Comparison of ENCODE assay signal across 13 cellular contexts in genomic region chr10:102813734-102814455, GRCh38. TPM values are rescaled to one million over a fixed set of nuclear protein-coding genes. Genes with fewer than 3 reads are reported as not detected.
A peak's percentile ranks its signal among the peaks of the same experiment; 100 is the strongest.
DNase-seq lines count a peak whose midpoint lies in the region; ATAC-seq and TF ChIP-seq lines count a peak whose summit lies in the region.
"Had no signal": no experiment of that assay in that cellular context is flagged by ENCODE, and none has a peak within 500 bp of the region (broad histone marks: within the 10 kb centered on the region; RNA-seq: fewer than 3 reads in every experiment).

No MANE protein-coding gene starts in this region.

- no peaks in the 10 kb centered on the region for H3K27me3 ChIP-seq in breast epithelium
- H3K27me3 ChIP-seq in mammary epithelial cell (ENCODE audit: insufficient read depth, low read length) = no peaks in the 10 kb centered on the region
- no peaks in the 10 kb centered on the region for H3K27me3 ChIP-seq in fibroblast of lung (ENCODE audit: control insufficient read depth, insufficient read depth, low read length)
- H3K27me3 ChIP-seq in uterus = no peaks in the 10 kb centered on the region

- TF ChIP-seq CTCF in breast epithelium (IDR thresholded peaks at IDR 0.05) (no peak), mammary epithelial cell (conservative IDR thresholded peaks at IDR 0.05 in 1 of 2, IDR thresholded peaks at IDR 0.05 in 1 of 2; ENCODE audit: extremely low read depth in 1 of 2, insufficient read depth in 1 of 2, low read depth in 1 of 2, low read length in 2 of 2) (no peak), fibroblast of lung (conservative IDR thresholded peaks at IDR 0.05 in 1 of 2, IDR thresholded peaks at IDR 0.05 in 1 of 2; ENCODE audit: low read depth in 1 of 2, low read length in 2 of 2) (no peak), uterus (IDR thresholded peaks at IDR 0.05) (no peak)

- H3K27ac ChIP-seq in breast epithelium (peak overlapping the region; percentile 78 to 94), mammary epithelial cell (ENCODE audit: insufficient read depth, low read depth, low read length) (no peak overlapping the region), fibroblast of lung (ENCODE audit: insufficient read depth, low read length) (peak overlapping the region; percentile 94), uterus (peak overlapping the region; percentile 72 to 93)

- peaks cover 26 to 43% of the 10 kb centered on the region in 2 donors for H3K4me1 Mint-ChIP-seq in natural killer cell treated with Interleukin-12 subunit alpha and Interleukin-12 subunit beta and Interleukin-15 and Interleukin-18, amount 100 ng/mL, for 72 hours (ENCODE audit: low read depth in 2 of 2)

- CTCF ChIA-PET in mammary epithelial cell (lab: Charles Lee; ENCODE audit: low non-redundant PET) = no interaction called here

- H3K27me3 Mint-ChIP-seq in natural killer cell treated with Interleukin-12 subunit alpha and Interleukin-12 subunit beta and Interleukin-15 and Interleukin-18, amount 100 ng/mL, for 72 hours = no peaks in the 10 kb centered on the region

- peak; percentile 37 to 78 for DNase-seq in breast epithelium (ENCODE audit: low spot score in 2 of 2)
- no peak for DNase-seq in mammary epithelial cell
- DNase-seq in fibroblast of lung (ENCODE audit: low read depth in 2 of 2) = peak; percentile 40 to 57
- no peak for DNase-seq in natural killer cell treated with Interleukin-12 subunit alpha and Interleukin-12 subunit beta and Interleukin-15 and Interleukin-18, amount 100 ng/mL, for 72 hours (ENCODE audit: low spot score)
- DNase-seq in uterus = no peak
- DNase-seq in NCI-H1930 (lab: John Stamatoyannopoulos, UW) = no peak
- DNase-seq in mesenteric fat pad (ENCODE audit: low spot score) = no peak
- no peak for DNase-seq in SHP77 (lab: John Stamatoyannopoulos, UW)
- DNase-seq: activated T-cell treated with anti-CD3 and anti-CD28 coated beads, Interleukin-2, amount 50 U/mL, for 1 hour; NCI-H2081 treated with DMSO at 0.1 percent for 48 hours had no signal

- H3K9me3 Mint-ChIP-seq in natural killer cell treated with Interleukin-12 subunit alpha and Interleukin-12 subunit beta and Interleukin-15 and Interleukin-18, amount 100 ng/mL, for 72 hours = no peaks in the 10 kb centered on the region
- H3K9me3 Mint-ChIP-seq: neural crest cell had no signal

- no peaks in the 10 kb centered on the region for H3K79me2 ChIP-seq in mammary epithelial cell (ENCODE audit: insufficient read depth, low read length)
- no peaks in the 10 kb centered on the region for H3K79me2 ChIP-seq in fibroblast of lung (ENCODE audit: control insufficient read depth, insufficient read depth, low read length)

- no peak overlapping the region for H3K9ac ChIP-seq in mammary epithelial cell (ENCODE audit: insufficient read depth, low read length)
- H3K9ac ChIP-seq in fibroblast of lung (ENCODE audit: insufficient read depth, low read length) = no peak overlapping the region

- peak; percentile 47 to 64 for ATAC-seq in natural killer cell treated with Interleukin-12 subunit alpha and Interleukin-12 subunit beta and Interleukin-15 and Interleukin-18, amount 100 ng/mL, for 72 hours
- ATAC-seq: SK-N-SH treated with all-trans-retinoic acid at 6 μM for 48 hours had no signal

- H3K4me3 Mint-ChIP-seq in natural killer cell treated with Interleukin-12 subunit alpha and Interleukin-12 subunit beta and Interleukin-15 and Interleukin-18, amount 100 ng/mL, for 72 hours = peak overlapping the region; percentile 27
- H3K4me3 Mint-ChIP-seq: neural crest cell had no signal

- peak overlapping the region; percentile 37 to 56 for H3K27ac Mint-ChIP-seq in natural killer cell treated with Interleukin-12 subunit alpha and Interleukin-12 subunit beta and Interleukin-15 and Interleukin-18, amount 100 ng/mL, for 72 hours

- BruUV-seq in mammary epithelial cell (replicated peaks; lab: Mats Ljungman, UMichigan) = no TSS peak

- dilution Hi-C loops in mammary epithelial cell (cut with HindIII; ENCODE audit: low sequenced_read_pairs) = no loop called here

- H4K20me1 ChIP-seq in mammary epithelial cell (ENCODE audit: insufficient read depth, low read length) (no peaks in the 10 kb centered on the region), fibroblast of lung (ENCODE audit: control insufficient read depth, extremely low read depth, insufficient read depth, low read length) (no peaks in the 10 kb centered on the region)

- H3K9me3 ChIP-seq in breast epithelium (no peaks in the 10 kb centered on the region), mammary epithelial cell (replicated peaks; ENCODE audit: insufficient read depth, low read length) (no peaks in the 10 kb centered on the region), fibroblast of lung (ENCODE audit: control insufficient read depth, insufficient read depth, low read depth, low read length) (no peaks in the 10 kb centered on the region), uterus (no peaks in the 10 kb centered on the region)

- 80% methylated on average over 12 of the region's 16 CpGs for WGBS in mammary epithelial cell (ENCODE audit: low coverage, missing lambda C conversion rate)

- H3K4me1 ChIP-seq in breast epithelium = peaks cover 0 to 8% of the 10 kb centered on the region in 2 donors
- no peaks in the 10 kb centered on the region for H3K4me1 ChIP-seq in mammary epithelial cell (ENCODE audit: insufficient read depth, low read length)
- peaks cover 22% of the 10 kb centered on the region for H3K4me1 ChIP-seq in fibroblast of lung (ENCODE audit: control insufficient read depth, extremely low read depth, insufficient read depth, low read length)
- peaks cover 0 to 12% of the 10 kb centered on the region in 2 donors for H3K4me1 ChIP-seq in uterus

- in situ Hi-C loops in mammary epithelial cell (cut with MboI; ENCODE audit: low sequenced_read_pairs in 2 of 2) = no loop called here

- H2AFZ ChIP-seq in mammary epithelial cell (ENCODE audit: low read depth, low read length) (no peak overlapping the region), fibroblast of lung (ENCODE audit: low read length) (no peak overlapping the region)

- H3K4me2 ChIP-seq in mammary epithelial cell (ENCODE audit: insufficient read depth, low read depth, low read length) (no peak overlapping the region), fibroblast of lung (ENCODE audit: extremely low read depth, insufficient read depth, low read length) (no peak overlapping the region)

- intact Hi-C loops in breast epithelium (cut with DNase I; ENCODE audit: low total_unique reads) (no loop called here), mammary epithelial cell (cut with micrococcal nuclease) (no loop called here), uterus (cut with DNase I; ENCODE audit: low total_unique reads) (no loop called here)

- H3K4me3 ChIP-seq in breast epithelium = no peak overlapping the region
- no peak overlapping the region for H3K4me3 ChIP-seq in mammary epithelial cell (replicated peaks in 1 of 3; ENCODE audit: insufficient read depth in 1 of 3, low read depth in 2 of 3, low read length in 3 of 3)
- no peak overlapping the region for H3K4me3 ChIP-seq in fibroblast of lung (replicated peaks in 1 of 4; ENCODE audit: control extremely low read depth in 1 of 4, insufficient read depth in 1 of 4, low read depth in 3 of 4, low read length in 4 of 4)
- H3K4me3 ChIP-seq in uterus = no peak overlapping the region

- no peaks in the 10 kb centered on the region for H3K36me3 Mint-ChIP-seq in natural killer cell treated with Interleukin-12 subunit alpha and Interleukin-12 subunit beta and Interleukin-15 and Interleukin-18, amount 100 ng/mL, for 72 hours

- H3K36me3 ChIP-seq in breast epithelium (no peaks in the 10 kb centered on the region), mammary epithelial cell (ENCODE audit: insufficient read depth, low read length) (peaks cover 11% of the 10 kb centered on the region), fibroblast of lung (ENCODE audit: control insufficient read depth, insufficient read depth, low read length) (peaks cover 15% of the 10 kb centered on the region), uterus (no peaks in the 10 kb centered on the region)

- TF ChIP-seq POLR2A in breast epithelium (IDR thresholded peaks at IDR 0.05) = no peak
- TF ChIP-seq POLR2A in uterus (IDR thresholded peaks at IDR 0.05) = no peak

RNA-seq across cellular contexts. Expression of gene CYP17A1, which starts 23.3 kb away (rescaled TPM):
- total RNA-seq in breast epithelium = not detected
- total RNA-seq in mammary epithelial cell = not detected
- polyA plus RNA-seq in mammary epithelial cell = not detected
- polyA minus RNA-seq in mammary epithelial cell = not detected
- not detected in 2 replicates for total RNA-seq in fibroblast of lung
- polyA plus RNA-seq in fibroblast of lung = not detected in 2 replicates
- polyA plus RNA-seq in fibroblast of lung (2012) = not detected in 2 replicates
- not detected in 2 replicates for polyA minus RNA-seq in fibroblast of lung (ENCODE audit: low replicate concordance)
- not detected for total RNA-seq in natural killer cell treated with Interleukin-12 subunit alpha and Interleukin-12 subunit beta and Interleukin-15 and Interleukin-18, amount 100 ng/mL, for 72 hours
- 1 to 10 TPM in 2 of 4 donors, under 1 TPM in 1, not detected in 1; 0.83 to 3.6 (median 1.6) TPM for total RNA-seq in uterus
- not detected for total RNA-seq in mesenteric fat pad
- total RNA-seq: neural crest cell had no signal
- polyA plus RNA-seq: BJ had no signal

RNA-seq across cellular contexts. Expression of gene BORCS7, which starts 40.2 kb away (rescaled TPM):
- total RNA-seq in breast epithelium (10 to 100 TPM; 44.8 to 73.5 (median 61.0) TPM), mammary epithelial cell (10 to 100 TPM; 10.8 to 18.3 TPM), fibroblast of lung (15.5 and 17.2 TPM in 2 replicates), uterus (10 to 100 TPM; 17.6 to 80.2 (median 44.7) TPM), mesenteric fat pad (25.7 TPM)
- polyA plus RNA-seq in mammary epithelial cell (17.2 TPM), fibroblast of lung (26.9 and 48.8 TPM in 2 replicates)
- polyA minus RNA-seq in mammary epithelial cell (3.2 TPM), fibroblast of lung (ENCODE audit: low replicate concordance) (0.89 TPM in 1 of 2 replicates, not detected in the other)
- 10.8 and 20.5 TPM in 2 replicates for polyA plus RNA-seq in fibroblast of lung (2012)
- 1 to 10 TPM; 6.5 to 9.0 TPM for total RNA-seq in natural killer cell treated with Interleukin-12 subunit alpha and Interleukin-12 subunit beta and Interleukin-15 and Interleukin-18, amount 100 ng/mL, for 72 hours

RNA-seq across cellular contexts. Expression of gene AS3MT, which starts 55.4 kb away (rescaled TPM):
- 1 to 10 TPM; 3.7 to 5.6 (median 5.2) TPM for total RNA-seq in breast epithelium
- total RNA-seq in mammary epithelial cell = 1 to 10 TPM; 1.7 to 4.2 TPM
- polyA plus RNA-seq in mammary epithelial cell = 2.1 TPM
- 1.2 TPM for polyA minus RNA-seq in mammary epithelial cell
- 8.1 and 10.5 TPM in 2 replicates for total RNA-seq in fibroblast of lung
- 6.1 and 11.4 TPM in 2 replicates for polyA plus RNA-seq in fibroblast of lung
- 4.0 and 7.3 TPM in 2 replicates for polyA plus RNA-seq in fibroblast of lung (2012)
- polyA minus RNA-seq in fibroblast of lung (ENCODE audit: low replicate concordance) = 0.56 and 2.4 TPM in 2 replicates
- under 1 TPM in 1 of 2 donors, not detected in 1; 0.43 TPM for total RNA-seq in natural killer cell treated with Interleukin-12 subunit alpha and Interleukin-12 subunit beta and Interleukin-15 and Interleukin-18, amount 100 ng/mL, for 72 hours
- total RNA-seq in uterus = 10 to 100 TPM in 1 of 4 donors, 1 to 10 TPM in 2, under 1 TPM in 1; 0.51 to 15.3 (median 2.6) TPM
- total RNA-seq in mesenteric fat pad = 2.1 TPM

Comparison
In these comparisons a context has a peak if more than half of its experiments do, and no peak if none do; other contexts are left out.
1. DNase-seq: peak in breast epithelium (2 of 2) and fibroblast of lung (2 of 2); none in mammary epithelial cell (single experiment), natural killer cell treated with Interleukin-12 subunit alpha and Interleukin-12 subunit beta and Interleukin-15 and Interleukin-18, amount 100 ng/mL, for 72 hours (single experiment), uterus (0 of 2), NCI-H1930 (0 of 2), mesenteric fat pad (single experiment) and SHP77 (0 of 2).